1 cellular context compared by ENCODE assay signal in the genomic region with DNA sequence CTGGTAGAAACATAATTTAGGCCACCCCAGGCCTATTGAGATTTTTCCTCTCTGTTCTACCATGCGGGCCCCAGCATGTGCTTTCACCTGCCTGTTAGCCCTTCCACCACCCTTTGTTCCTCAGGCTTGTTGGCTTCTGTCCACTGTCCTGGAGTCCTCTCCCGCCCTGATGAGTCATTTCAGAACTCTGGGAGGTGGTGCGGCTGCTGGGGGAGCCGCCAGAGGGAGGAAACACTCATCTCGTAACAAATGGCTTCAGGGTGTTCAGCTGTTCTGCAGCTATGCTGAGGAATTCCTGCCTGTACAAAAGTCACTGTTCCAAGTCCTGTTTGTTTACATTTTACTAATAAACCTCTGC.
TF ChIP-seq lines count a peak whose summit lies in the region.

No MANE protein-coding gene starts in this region.

TF ChIP-seq in HEK293, 187 proteins besides CTCF, POLR2A, EP300 and RAD21 (continued from another document and continues in another):
- TF ChIP-seq, protein P1, sequence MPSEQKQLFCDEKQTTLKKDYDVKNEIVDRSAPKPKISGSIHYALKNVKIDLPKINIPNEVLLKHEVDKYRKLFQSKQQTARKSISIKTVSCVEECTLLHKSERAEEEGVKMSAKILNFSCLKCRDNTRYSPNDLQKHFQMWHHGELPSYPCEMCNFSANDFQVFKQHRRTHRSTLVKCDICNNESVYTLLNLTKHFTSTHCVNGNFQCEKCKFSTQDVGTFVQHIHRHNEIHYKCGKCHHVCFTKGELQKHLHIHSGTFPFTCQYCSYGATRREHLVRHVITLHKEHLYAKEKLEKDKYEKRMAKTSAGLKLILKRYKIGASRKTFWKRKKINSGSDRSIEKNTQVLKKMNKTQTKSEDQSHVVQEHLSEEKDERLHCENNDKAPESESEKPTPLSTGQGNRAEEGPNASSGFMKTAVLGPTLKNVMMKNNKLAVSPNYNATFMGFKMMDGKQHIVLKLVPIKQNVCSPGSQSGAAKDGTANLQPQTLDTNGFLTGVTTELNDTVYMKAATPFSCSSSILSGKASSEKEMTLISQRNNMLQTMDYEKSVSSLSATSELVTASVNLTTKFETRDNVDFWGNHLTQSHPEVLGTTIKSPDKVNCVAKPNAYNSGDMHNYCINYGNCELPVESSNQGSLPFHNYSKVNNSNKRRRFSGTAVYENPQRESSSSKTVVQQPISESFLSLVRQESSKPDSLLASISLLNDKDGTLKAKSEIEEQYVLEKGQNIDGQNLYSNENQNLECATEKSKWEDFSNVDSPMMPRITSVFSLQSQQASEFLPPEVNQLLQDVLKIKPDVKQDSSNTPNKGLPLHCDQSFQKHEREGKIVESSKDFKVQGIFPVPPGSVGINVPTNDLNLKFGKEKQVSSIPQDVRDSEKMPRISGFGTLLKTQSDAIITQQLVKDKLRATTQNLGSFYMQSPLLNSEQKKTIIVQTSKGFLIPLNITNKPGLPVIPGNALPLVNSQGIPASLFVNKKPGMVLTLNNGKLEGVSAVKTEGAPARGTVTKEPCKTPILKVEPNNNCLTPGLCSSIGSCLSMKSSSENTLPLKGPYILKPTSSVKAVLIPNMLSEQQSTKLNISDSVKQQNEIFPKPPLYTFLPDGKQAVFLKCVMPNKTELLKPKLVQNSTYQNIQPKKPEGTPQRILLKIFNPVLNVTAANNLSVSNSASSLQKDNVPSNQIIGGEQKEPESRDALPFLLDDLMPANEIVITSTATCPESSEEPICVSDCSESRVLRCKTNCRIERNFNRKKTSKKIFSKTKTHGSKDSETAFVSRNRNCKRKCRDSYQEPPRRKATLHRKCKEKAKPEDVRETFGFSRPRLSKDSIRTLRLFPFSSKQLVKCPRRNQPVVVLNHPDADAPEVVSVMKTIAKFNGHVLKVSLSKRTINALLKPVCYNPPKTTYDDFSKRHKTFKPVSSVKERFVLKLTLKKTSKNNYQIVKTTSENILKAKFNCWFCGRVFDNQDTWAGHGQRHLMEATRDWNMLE (tag by site-specific recombination; conservative IDR thresholded peaks at IDR 0.05; ENCODE audit: low read depth): no peak
- TF ChIP-seq KLF16 (tag by site-specific recombination; IDR thresholded peaks at IDR 0.05): no peak
- TF ChIP-seq SALL2 (tag by site-specific recombination; IDR thresholded peaks at IDR 0.05; ENCODE audit: borderline replicate concordance): no peak
- TF ChIP-seq, protein P2, sequence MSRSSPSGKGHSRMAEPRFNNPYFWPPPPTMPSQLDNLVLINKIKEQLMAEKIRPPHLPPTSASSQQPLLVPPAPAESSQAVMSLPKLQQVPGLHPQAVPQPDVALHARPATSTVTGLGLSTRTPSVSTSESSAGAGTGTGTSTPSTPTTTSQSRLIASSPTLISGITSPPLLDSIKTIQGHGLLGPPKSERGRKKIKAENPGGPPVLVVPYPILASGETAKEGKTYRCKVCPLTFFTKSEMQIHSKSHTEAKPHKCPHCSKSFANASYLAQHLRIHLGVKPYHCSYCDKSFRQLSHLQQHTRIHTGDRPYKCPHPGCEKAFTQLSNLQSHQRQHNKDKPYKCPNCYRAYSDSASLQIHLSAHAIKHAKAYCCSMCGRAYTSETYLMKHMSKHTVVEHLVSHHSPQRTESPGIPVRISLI (tag by site-specific recombination; IDR thresholded peaks at IDR 0.05): no peak
- TF ChIP-seq, protein P3, sequence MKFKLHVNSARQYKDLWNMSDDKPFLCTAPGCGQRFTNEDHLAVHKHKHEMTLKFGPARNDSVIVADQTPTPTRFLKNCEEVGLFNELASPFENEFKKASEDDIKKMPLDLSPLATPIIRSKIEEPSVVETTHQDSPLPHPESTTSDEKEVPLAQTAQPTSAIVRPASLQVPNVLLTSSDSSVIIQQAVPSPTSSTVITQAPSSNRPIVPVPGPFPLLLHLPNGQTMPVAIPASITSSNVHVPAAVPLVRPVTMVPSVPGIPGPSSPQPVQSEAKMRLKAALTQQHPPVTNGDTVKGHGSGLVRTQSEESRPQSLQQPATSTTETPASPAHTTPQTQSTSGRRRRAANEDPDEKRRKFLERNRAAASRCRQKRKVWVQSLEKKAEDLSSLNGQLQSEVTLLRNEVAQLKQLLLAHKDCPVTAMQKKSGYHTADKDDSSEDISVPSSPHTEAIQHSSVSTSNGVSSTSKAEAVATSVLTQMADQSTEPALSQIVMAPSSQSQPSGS (tag by site-specific recombination; IDR thresholded peaks at IDR 0.05; ENCODE audit: low read depth): no peak
- TF ChIP-seq OSR2 (tag by site-specific recombination; IDR thresholded peaks at IDR 0.05): peak; percentile 60; the same call in 1 of the 2 replicates
- no peak for TF ChIP-seq ZSCAN30 (tag by site-specific recombination; IDR thresholded peaks at IDR 0.05)
- TF ChIP-seq ZNF514 (tag by site-specific recombination; IDR thresholded peaks at IDR 0.05): no peak
- TF ChIP-seq, protein P4, sequence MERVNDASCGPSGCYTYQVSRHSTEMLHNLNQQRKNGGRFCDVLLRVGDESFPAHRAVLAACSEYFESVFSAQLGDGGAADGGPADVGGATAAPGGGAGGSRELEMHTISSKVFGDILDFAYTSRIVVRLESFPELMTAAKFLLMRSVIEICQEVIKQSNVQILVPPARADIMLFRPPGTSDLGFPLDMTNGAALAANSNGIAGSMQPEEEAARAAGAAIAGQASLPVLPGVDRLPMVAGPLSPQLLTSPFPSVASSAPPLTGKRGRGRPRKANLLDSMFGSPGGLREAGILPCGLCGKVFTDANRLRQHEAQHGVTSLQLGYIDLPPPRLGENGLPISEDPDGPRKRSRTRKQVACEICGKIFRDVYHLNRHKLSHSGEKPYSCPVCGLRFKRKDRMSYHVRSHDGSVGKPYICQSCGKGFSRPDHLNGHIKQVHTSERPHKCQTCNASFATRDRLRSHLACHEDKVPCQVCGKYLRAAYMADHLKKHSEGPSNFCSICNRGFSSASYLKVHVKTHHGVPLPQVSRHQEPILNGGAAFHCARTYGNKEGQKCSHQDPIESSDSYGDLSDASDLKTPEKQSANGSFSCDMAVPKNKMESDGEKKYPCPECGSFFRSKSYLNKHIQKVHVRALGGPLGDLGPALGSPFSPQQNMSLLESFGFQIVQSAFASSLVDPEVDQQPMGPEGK (tag by site-specific recombination; IDR thresholded peaks at IDR 0.05): peak; percentile 49; the same call in 1 of the 2 replicates
- peak; percentile 92 for TF ChIP-seq ZNF600 (tag by site-specific recombination; IDR thresholded peaks at IDR 0.05)
- TF ChIP-seq, protein P5, sequence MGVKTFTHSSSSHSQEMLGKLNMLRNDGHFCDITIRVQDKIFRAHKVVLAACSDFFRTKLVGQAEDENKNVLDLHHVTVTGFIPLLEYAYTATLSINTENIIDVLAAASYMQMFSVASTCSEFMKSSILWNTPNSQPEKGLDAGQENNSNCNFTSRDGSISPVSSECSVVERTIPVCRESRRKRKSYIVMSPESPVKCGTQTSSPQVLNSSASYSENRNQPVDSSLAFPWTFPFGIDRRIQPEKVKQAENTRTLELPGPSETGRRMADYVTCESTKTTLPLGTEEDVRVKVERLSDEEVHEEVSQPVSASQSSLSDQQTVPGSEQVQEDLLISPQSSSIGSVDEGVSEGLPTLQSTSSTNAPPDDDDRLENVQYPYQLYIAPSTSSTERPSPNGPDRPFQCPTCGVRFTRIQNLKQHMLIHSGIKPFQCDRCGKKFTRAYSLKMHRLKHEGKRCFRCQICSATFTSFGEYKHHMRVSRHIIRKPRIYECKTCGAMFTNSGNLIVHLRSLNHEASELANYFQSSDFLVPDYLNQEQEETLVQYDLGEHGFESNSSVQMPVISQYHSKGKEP (tag by site-specific recombination; IDR thresholded peaks at IDR 0.05): no peak
- no peak for TF ChIP-seq ZNF48 (tag by site-specific recombination; IDR thresholded peaks at IDR 0.05)
- TF ChIP-seq, protein P6, sequence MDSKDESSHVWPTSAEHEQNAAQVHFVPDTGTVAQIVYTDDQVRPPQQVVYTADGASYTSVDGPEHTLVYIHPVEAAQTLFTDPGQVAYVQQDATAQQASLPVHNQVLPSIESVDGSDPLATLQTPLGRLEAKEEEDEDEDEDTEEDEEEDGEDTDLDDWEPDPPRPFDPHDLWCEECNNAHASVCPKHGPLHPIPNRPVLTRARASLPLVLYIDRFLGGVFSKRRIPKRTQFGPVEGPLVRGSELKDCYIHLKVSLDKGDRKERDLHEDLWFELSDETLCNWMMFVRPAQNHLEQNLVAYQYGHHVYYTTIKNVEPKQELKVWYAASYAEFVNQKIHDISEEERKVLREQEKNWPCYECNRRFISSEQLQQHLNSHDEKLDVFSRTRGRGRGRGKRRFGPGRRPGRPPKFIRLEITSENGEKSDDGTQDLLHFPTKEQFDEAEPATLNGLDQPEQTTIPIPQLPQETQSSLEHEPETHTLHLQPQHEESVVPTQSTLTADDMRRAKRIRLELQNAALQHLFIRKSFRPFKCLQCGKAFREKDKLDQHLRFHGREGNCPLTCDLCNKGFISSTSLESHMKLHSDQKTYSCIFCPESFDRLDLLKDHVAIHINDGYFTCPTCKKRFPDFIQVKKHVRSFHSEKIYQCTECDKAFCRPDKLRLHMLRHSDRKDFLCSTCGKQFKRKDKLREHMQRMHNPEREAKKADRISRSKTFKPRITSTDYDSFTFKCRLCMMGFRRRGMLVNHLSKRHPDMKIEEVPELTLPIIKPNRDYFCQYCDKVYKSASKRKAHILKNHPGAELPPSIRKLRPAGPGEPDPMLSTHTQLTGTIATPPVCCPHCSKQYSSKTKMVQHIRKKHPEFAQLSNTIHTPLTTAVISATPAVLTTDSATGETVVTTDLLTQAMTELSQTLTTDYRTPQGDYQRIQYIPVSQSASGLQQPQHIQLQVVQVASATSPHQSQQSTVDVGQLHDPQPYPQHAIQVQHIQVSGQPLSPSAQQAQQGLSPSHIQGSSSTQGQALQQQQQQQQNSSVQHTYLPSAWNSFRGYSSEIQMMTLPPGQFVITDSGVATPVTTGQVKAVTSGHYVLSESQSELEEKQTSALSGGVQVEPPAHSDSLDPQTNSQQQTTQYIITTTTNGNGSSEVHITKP (tag by site-specific recombination; IDR thresholded peaks at IDR 0.05): peak; percentile 93
- no peak for TF ChIP-seq ZNF223 (tag by site-specific recombination; IDR thresholded peaks at IDR 0.05)
- no peak for TF ChIP-seq ZNF791 (tag by site-specific recombination; IDR thresholded peaks at IDR 0.05)
- TF ChIP-seq, protein P7, sequence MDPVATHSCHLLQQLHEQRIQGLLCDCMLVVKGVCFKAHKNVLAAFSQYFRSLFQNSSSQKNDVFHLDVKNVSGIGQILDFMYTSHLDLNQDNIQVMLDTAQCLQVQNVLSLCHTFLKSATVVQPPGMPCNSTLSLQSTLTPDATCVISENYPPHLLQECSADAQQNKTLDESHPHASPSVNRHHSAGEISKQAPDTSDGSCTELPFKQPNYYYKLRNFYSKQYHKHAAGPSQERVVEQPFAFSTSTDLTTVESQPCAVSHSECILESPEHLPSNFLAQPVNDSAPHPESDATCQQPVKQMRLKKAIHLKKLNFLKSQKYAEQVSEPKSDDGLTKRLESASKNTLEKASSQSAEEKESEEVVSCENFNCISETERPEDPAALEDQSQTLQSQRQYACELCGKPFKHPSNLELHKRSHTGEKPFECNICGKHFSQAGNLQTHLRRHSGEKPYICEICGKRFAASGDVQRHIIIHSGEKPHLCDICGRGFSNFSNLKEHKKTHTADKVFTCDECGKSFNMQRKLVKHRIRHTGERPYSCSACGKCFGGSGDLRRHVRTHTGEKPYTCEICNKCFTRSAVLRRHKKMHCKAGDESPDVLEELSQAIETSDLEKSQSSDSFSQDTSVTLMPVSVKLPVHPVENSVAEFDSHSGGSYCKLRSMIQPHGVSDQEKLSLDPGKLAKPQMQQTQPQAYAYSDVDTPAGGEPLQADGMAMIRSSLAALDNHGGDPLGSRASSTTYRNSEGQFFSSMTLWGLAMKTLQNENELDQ (tag by site-specific recombination; IDR thresholded peaks at IDR 0.05; ENCODE audit: low read depth): no peak
- TF ChIP-seq ZNF777 (tag by site-specific recombination; IDR thresholded peaks at IDR 0.05; ENCODE audit: borderline replicate concordance): no peak
- TF ChIP-seq ZNF302 (tag by site-specific recombination; IDR thresholded peaks at IDR 0.05; ENCODE audit: low read depth): no peak
- TF ChIP-seq ZNF624 (tag by site-specific recombination; IDR thresholded peaks at IDR 0.05): no peak
- no peak for TF ChIP-seq ZNF654 (tag by site-specific recombination; IDR thresholded peaks at IDR 0.05; ENCODE audit: low read depth)
- TF ChIP-seq GLIS2 (tag by site-specific recombination; IDR thresholded peaks at IDR 0.05): peak; percentile 53
- no peak for TF ChIP-seq ZNF555 (tag by site-specific recombination; conservative IDR thresholded peaks at IDR 0.05)
- TF ChIP-seq, protein P8, sequence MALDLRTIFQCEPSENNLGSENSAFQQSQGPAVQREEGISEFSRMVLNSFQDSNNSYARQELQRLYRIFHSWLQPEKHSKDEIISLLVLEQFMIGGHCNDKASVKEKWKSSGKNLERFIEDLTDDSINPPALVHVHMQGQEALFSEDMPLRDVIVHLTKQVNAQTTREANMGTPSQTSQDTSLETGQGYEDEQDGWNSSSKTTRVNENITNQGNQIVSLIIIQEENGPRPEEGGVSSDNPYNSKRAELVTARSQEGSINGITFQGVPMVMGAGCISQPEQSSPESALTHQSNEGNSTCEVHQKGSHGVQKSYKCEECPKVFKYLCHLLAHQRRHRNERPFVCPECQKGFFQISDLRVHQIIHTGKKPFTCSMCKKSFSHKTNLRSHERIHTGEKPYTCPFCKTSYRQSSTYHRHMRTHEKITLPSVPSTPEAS (tag by site-specific recombination; IDR thresholded peaks at IDR 0.05): no peak
- TF ChIP-seq ZSCAN16 (tag by site-specific recombination; IDR thresholded peaks at IDR 0.05): no peak
- TF ChIP-seq ZSCAN23 (tag by site-specific recombination; IDR thresholded peaks at IDR 0.05): no peak
- TF ChIP-seq ZNF521 (tag by site-specific recombination; IDR thresholded peaks at IDR 0.05): no peak
- TF ChIP-seq ZNF561 (tag by site-specific recombination; IDR thresholded peaks at IDR 0.05; ENCODE audit: borderline replicate concordance): no peak
- TF ChIP-seq, protein P9, sequence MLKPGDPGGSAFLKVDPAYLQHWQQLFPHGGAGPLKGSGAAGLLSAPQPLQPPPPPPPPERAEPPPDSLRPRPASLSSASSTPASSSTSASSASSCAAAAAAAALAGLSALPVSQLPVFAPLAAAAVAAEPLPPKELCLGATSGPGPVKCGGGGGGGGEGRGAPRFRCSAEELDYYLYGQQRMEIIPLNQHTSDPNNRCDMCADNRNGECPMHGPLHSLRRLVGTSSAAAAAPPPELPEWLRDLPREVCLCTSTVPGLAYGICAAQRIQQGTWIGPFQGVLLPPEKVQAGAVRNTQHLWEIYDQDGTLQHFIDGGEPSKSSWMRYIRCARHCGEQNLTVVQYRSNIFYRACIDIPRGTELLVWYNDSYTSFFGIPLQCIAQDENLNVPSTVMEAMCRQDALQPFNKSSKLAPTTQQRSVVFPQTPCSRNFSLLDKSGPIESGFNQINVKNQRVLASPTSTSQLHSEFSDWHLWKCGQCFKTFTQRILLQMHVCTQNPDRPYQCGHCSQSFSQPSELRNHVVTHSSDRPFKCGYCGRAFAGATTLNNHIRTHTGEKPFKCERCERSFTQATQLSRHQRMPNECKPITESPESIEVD (tag by site-specific recombination; IDR thresholded peaks at IDR 0.05): no peak
- no peak for TF ChIP-seq MYNN (tag by site-specific recombination; IDR thresholded peaks at IDR 0.05; ENCODE audit: borderline replicate concordance)
- TF ChIP-seq ZNF501 (tag by site-specific recombination; IDR thresholded peaks at IDR 0.05): no peak
- no peak for TF ChIP-seq ZNF133 (tag by site-specific recombination; IDR thresholded peaks at IDR 0.05)
- no peak for TF ChIP-seq ZNF830 (tag by site-specific recombination; IDR thresholded peaks at IDR 0.05; ENCODE audit: low read depth)
- TF ChIP-seq, protein P10, sequence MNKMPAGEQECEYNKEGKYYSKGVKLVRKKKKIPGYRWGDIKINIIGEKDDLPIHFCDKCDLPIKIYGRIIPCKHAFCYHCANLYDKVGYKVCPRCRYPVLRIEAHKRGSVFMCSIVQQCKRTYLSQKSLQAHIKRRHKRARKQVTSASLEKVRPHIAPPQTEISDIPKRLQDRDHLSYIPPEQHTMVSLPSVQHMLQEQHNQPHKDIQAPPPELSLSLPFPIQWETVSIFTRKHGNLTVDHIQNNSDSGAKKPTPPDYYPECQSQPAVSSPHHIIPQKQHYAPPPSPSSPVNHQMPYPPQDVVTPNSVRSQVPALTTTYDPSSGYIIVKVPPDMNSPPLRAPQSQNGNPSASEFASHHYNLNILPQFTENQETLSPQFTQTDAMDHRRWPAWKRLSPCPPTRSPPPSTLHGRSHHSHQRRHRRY (tag by site-specific recombination; IDR thresholded peaks at IDR 0.05): no peak
- no peak for TF ChIP-seq ZNF2 (tag by site-specific recombination; IDR thresholded peaks at IDR 0.05)
